ENCODE assay signal across 7 cellular contexts in the genomic region with DNA sequence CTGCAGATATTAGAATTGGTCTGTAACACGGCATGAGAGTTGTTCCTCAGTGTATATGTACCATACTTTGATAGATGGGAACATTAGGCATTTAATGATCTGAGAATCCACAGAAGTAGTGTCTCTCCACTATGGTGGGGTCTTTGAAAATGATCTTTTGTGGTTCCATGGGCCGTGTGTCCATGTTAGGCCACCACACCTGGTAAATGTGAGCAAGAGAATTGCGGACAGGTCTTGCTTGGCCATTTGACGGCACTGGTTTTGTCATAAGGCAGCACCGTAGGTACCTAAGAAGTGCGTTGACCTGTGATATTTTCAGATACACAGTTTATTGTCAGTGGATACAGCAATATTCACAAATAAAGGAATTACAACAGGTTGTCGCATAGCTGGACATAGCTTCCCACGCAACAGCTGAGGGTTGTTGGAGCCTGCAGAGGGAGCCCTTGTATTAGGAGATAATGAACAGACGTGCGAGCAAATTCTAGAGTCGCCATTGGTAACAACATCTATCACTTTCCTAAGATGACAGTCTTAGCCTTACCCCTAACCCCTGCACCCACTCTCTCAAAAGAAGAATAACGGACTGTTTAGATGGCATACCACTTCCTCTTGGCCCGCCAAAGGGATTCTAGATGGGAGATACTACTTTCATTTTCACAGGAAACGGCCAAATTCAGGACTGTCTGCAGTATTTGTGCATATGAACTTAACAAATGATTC.
A peak's percentile ranks its signal among the peaks of the same experiment; 100 is the strongest.
DNase-seq lines count a peak whose midpoint lies in the region; ATAC-seq and TF ChIP-seq lines count a peak whose summit lies in the region.

No MANE protein-coding gene starts in this region.

- ATAC-seq in HG02678 (IDR thresholded peaks at IDR 0.05; ENCODE audit: unreplicated experiment) = peak; percentile 83
- ATAC-seq in SK-N-SH treated with all-trans-retinoic acid at 6 μM for 48 hours = peak; percentile 98
- ATAC-seq in sciatic nerve = peak; percentile 87

- H3K4me3 ChIP-seq in astrocyte of the spinal cord (ENCODE audit: low read depth, low read length) = peak overlapping the region; percentile 46

- TF ChIP-seq CTCF in GM13976 (IDR thresholded peaks at IDR 0.05; ENCODE audit: borderline replicate concordance, control extremely low read depth, extremely low read depth, insufficient read depth, missing control alignments) (peak; percentile 67), astrocyte of the spinal cord (IDR thresholded peaks at IDR 0.05; ENCODE audit: low read depth, low read length) (peak; percentile 83)

- intact Hi-C loops in sciatic nerve (cut with DNase I) = loop anchor here (5.0 kb wide), 1 partner anchor 118 kb away; no protein-coding TSS in a partner anchor

- DNase-seq in GM13976 (ENCODE audit: low spot score) = peak; percentile 55
- peak; percentile 84 for DNase-seq in NCI-H1092 (lab: John Stamatoyannopoulos, UW)
- peak; percentile 75 for DNase-seq in astrocyte of the spinal cord (ENCODE audit: low read depth, low spot score)
- DNase-seq in hypothalamus (lab: John Stamatoyannopoulos, UW) = peak in 47 of 51 donors; percentile 0 to 73 (median 26)
- peak; percentile 80 for DNase-seq in sciatic nerve (ENCODE audit: low spot score)

- in situ Hi-C loops in GM13976 (cut with MboI; ENCODE audit: low sequenced_read_pairs, unreplicated experiment) = loop anchor here (10.0 kb wide), 1 partner anchor 130 kb away; no protein-coding TSS in a partner anchor
- in situ Hi-C loops in astrocyte of the spinal cord (cut with HindIII; ENCODE audit: low sequenced_read_pairs) = no loop called here

TF ChIP-seq in SK-N-SH treated with all-trans-retinoic acid at 6 μM for 48 hours, 23 proteins besides CTCF, POLR2A, EP300 and RAD21:
- TF ChIP-seq CSDC2 (CRISPR knock-in tag; IDR thresholded peaks at IDR 0.05) (no peak), ZNF8 (CRISPR knock-in tag; IDR thresholded peaks at IDR 0.05) (peak; percentile 65)
TF ChIP-seq in SK-N-SH treated with all-trans-retinoic acid at 6 μM for 48 hours: peak in this region for 1.

Comparison
In these comparisons a context has a peak if more than half of its experiments do, and no peak if none do; other contexts are left out.
1. Peak in every context shown above with its lines: DNase-seq, ATAC-seq and H3K4me3 ChIP-seq.
2. DNase-seq: peak in every context shown above with its lines; median percentile 84 in NCI-H1092; 80 in sciatic nerve; 75 in astrocyte of the spinal cord; 55 in GM13976; 26 in hypothalamus.